Comparison of ENCODE assay signal across 23 cellular contexts in genomic region chr3:63344676-63345075, GRCh38.
DNase-seq lines count a peak whose midpoint lies in the region; ATAC-seq and TF ChIP-seq lines count a peak whose summit lies in the region.
"Had no signal": no experiment of that assay in that cellular context is flagged by ENCODE, and none has a peak within 500 bp of the region (broad histone marks: within the 10 kb centered on the region; RNA-seq: fewer than 3 reads in every experiment).

No MANE protein-coding gene starts in this region.

- DNase-seq in H7 = peak; percentile 28
- DNase-seq in NCI-H2227 (lab: John Stamatoyannopoulos, UW; ENCODE audit: unreplicated experiment) = peak; percentile 49
- peak; percentile 53 for DNase-seq in epithelial cell of esophagus (ENCODE audit: low read depth)
- peak; percentile 53 to 81 for DNase-seq in trophoblast cell
- DNase-seq in NCI-H1105 treated with DMSO at 0.1 percent for 48 hours (lab: John Stamatoyannopoulos, UW) = no peak
- no peak for DNase-seq in posterior vena cava (ENCODE audit: low spot score)
- DNase-seq: activated CD4-positive, alpha-beta memory T cell treated with anti-CD3 and anti-CD28 coated beads, Interleukin-2, amount 10 ng/mL, durations not matched to agents 7 days and 5 days; activated effector memory CD4-positive, alpha-beta T cell treated with anti-CD3 and anti-CD28 coated beads, Interleukin-2, amount 50 U/mL, for 16 hours; activated naive CD8-positive, alpha-beta T cell treated with anti-CD3 and anti-CD28 coated beads, Interleukin-2, amount 50 U/mL, for 24 hours; activated T-cell treated with anti-CD3 and anti-CD28 coated beads for 4 hours; brain microvascular endothelial cell; CD4-positive, CD25-positive, alpha-beta regulatory T cell; GDM1; naive thymus-derived CD8-positive, alpha-beta T cell; NCI-H1105; NCI-H2171; NCI-H774; stimulated activated CD8-positive, alpha-beta memory T cell treated with anti-CD3 and anti-CD28 coated beads, Interleukin-4, amount 100 ng/mL, for 48 hours; T-helper 9 cell had no signal

- TF ChIP-seq CTCF in epithelial cell of esophagus (IDR thresholded peaks at IDR 0.05; ENCODE audit: insufficient read depth, low read depth, low read length, missing control alignments) = no peak

- H4K8ac ChIP-seq in trophoblast cell (ENCODE audit: low read depth, low read length) = no peak overlapping the region

- H3K4me3 ChIP-seq in H7 (ENCODE audit: insufficient read depth, low read depth, low read length) = no peak overlapping the region
- H3K4me3 ChIP-seq in epithelial cell of esophagus (ENCODE audit: low read length) = no peak overlapping the region
- H3K4me3 ChIP-seq in trophoblast cell (ENCODE audit: low read depth, low read length) = no peak overlapping the region

- peak overlapping the region; percentile 1 for H3K27ac ChIP-seq in trophoblast cell (ENCODE audit: low read depth, low read length)
- H3K27ac ChIP-seq: parathyroid adenoma had no signal

- peak overlapping the region; percentile 49 for H4K91ac ChIP-seq in trophoblast cell (ENCODE audit: low read depth, low read length)

- no peak overlapping the region for H2AK5ac ChIP-seq in trophoblast cell (ENCODE audit: low read length)

- H2BK5ac ChIP-seq in trophoblast cell (ENCODE audit: low read depth, low read length, poor library complexity) = no peak overlapping the region

- no peak overlapping the region for H3K9ac ChIP-seq in trophoblast cell (ENCODE audit: low read length)
- H3K9ac ChIP-seq: parathyroid adenoma had no signal

- H3K27me3 ChIP-seq in H7 (ENCODE audit: control insufficient read depth, insufficient read depth, low read length) = no peaks in the 10 kb centered on the region
- H3K27me3 ChIP-seq in trophoblast cell (ENCODE audit: insufficient read depth, low read length) = no peaks in the 10 kb centered on the region
- H3K27me3 ChIP-seq: brain microvascular endothelial cell had no signal

- no peaks in the 10 kb centered on the region for H3K79me2 ChIP-seq in trophoblast cell (ENCODE audit: control insufficient read depth, insufficient read depth, low read length, poor library complexity)
- H3K79me2 ChIP-seq: parathyroid adenoma had no signal

- H3K18ac ChIP-seq in trophoblast cell (ENCODE audit: low read length) = no peak overlapping the region

- H3K4me2 ChIP-seq in trophoblast cell (ENCODE audit: low read length) = peak overlapping the region; percentile 11

- no peak overlapping the region for H2BK12ac ChIP-seq in trophoblast cell (ENCODE audit: low read length)

- intact Hi-C loops in posterior vena cava (cut with DNase I) = no loop called here

- H2BK120ac ChIP-seq in trophoblast cell (ENCODE audit: insufficient read depth, low read length, poor library complexity) = no peak overlapping the region

- H3K79me1 ChIP-seq in trophoblast cell (ENCODE audit: low read length) = peaks cover 8% of the 10 kb centered on the region

- H3K4ac ChIP-seq in trophoblast cell (ENCODE audit: low read depth, low read length) = no peak overlapping the region

- no peak overlapping the region for H3K23ac ChIP-seq in trophoblast cell (ENCODE audit: low read length)

- no peak overlapping the region for H2AFZ ChIP-seq in trophoblast cell (ENCODE audit: insufficient read depth, low read length, poor library complexity)
- H2AFZ ChIP-seq: parathyroid adenoma had no signal

- H4K12ac ChIP-seq in trophoblast cell (ENCODE audit: low read depth, low read length) = no peak overlapping the region

- ATAC-seq in GM18867 (IDR thresholded peaks at IDR 0.05; ENCODE audit: unreplicated experiment) = no peak
- ATAC-seq: activated naive CD8-positive, alpha-beta T cell treated with anti-CD3 and anti-CD28 coated beads, Interleukin-2, amount 50 U/mL, for 24 hours; naive thymus-derived CD8-positive, alpha-beta T cell; Right ventricle myocardium inferior; sciatic nerve had no signal

- no peaks in the 10 kb centered on the region for H3K9me3 ChIP-seq in trophoblast cell (ENCODE audit: insufficient read depth, low read depth, low read length)

- H3K36me3 ChIP-seq in H7 (replicated peaks; ENCODE audit: control insufficient read depth, insufficient read depth, low read length) (no peaks in the 10 kb centered on the region), trophoblast cell (ENCODE audit: control insufficient read depth in 1 of 2, insufficient read depth in 2 of 2, low read length in 2 of 2) (no peaks in the 10 kb centered on the region)
- H3K36me3 ChIP-seq: brain microvascular endothelial cell had no signal

- no peak overlapping the region for H3K14ac ChIP-seq in trophoblast cell (ENCODE audit: low read length)

- peaks cover 7 to 10% of the 10 kb centered on the region in 2 experiments for H3K4me1 ChIP-seq in trophoblast cell (ENCODE audit: control insufficient read depth in 1 of 2, insufficient read depth in 2 of 2, low read length in 2 of 2)
- H3K4me1 ChIP-seq: parathyroid adenoma had no signal

- WGBS in trophoblast cell (ENCODE audit: extremely low coverage, insufficient coverage, insufficient read length) = no CpG with 5 or more reads among the region's 3 CpGs

Comparison
In these comparisons a context has a peak if more than half of its experiments do, and no peak if none do; other contexts are left out.
1. DNase-seq: peak in H7 (single experiment), NCI-H2227 (single experiment), epithelial cell of esophagus (single experiment) and trophoblast cell (2 of 2); none in NCI-H1105 treated with DMSO at 0.1 percent for 48 hours (single experiment) and posterior vena cava (single experiment).